ENCODE assay signal across 1 cellular context in genomic region chr7:38341172-38341705, GRCh38.
TF ChIP-seq lines count a peak whose summit lies in the region.

No MANE protein-coding gene starts in this region.

TF ChIP-seq in K562, 482 proteins besides CTCF, POLR2A, EP300 and RAD21 (continued from another document):
- TF ChIP-seq MITF (IDR thresholded peaks at IDR 0.05) (0 out of 2 replicates have a peak, but pooled peaks have one; percentile 10), TFAP4 (CRISPR knock-in tag; IDR thresholded peaks at IDR 0.05; ENCODE audit: borderline replicate concordance) (peak; percentile 97), SP1 (CRISPR knock-in tag; IDR thresholded peaks at IDR 0.05) (peak; percentile 61), SOX6 (IDR thresholded peaks at IDR 0.05) (peak; percentile 72), ETV5 (CRISPR knock-in tag; IDR thresholded peaks at IDR 0.05; ENCODE audit: low read depth) (0 out of 2 replicates have a peak, but pooled peaks have one; percentile 25), PKNOX1 (IDR thresholded peaks at IDR 0.05) (peak; percentile 21; the same call in 1 of the 2 replicates)
